ENCODE assay signal across 9 cellular contexts in the genomic region with DNA sequence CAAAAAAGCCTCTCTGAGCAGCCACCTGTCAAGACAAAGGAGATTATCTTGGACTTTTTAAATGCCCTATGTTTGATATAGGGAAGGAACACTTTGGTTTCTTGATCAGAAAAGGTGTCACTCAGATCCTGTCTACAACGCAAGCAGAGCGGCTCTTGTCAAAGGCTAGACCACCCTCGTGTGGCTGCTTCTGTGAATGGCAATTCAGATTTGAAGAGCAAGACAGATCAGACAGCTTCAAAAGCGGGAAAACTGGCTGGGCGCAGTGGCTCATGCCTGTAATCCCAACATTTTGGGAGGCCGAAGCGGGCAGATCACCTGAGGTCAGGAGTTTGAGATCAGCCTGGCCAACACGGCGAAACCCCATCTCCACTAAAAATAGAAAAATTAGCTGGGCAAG. TPM values are rescaled to one million over a fixed set of nuclear protein-coding genes. Genes with fewer than 3 reads are reported as not detected.
DNase-seq lines count a peak whose midpoint lies in the region; ATAC-seq and TF ChIP-seq lines count a peak whose summit lies in the region.
"Had no signal": no experiment of that assay in that cellular context is flagged by ENCODE, and none has a peak within 500 bp of the region (broad histone marks: within the 10 kb centered on the region; RNA-seq: fewer than 3 reads in every experiment).

No MANE protein-coding gene starts in this region.

- no peak overlapping the region for H3K4me3 ChIP-seq in Peyer's patch
- no peak overlapping the region for H3K4me3 ChIP-seq in liver (ENCODE audit: low read depth in 1 of 3, low read length in 3 of 3)
- no peak overlapping the region for H3K4me3 ChIP-seq in vagina

- H3K36me3 ChIP-seq in Peyer's patch, result no peaks in the 10 kb centered on the region
- H3K36me3 ChIP-seq in liver (ENCODE audit: control insufficient read depth in 4 of 4, insufficient read depth in 3 of 4, low read depth in 1 of 4, low read length in 3 of 4), result no peaks in the 10 kb centered on the region
- H3K36me3 ChIP-seq in vagina, result no peaks in the 10 kb centered on the region

- H3K4me1 ChIP-seq in Peyer's patch (no peaks in the 10 kb centered on the region), liver (ENCODE audit: control insufficient read depth in 4 of 4, insufficient read depth in 4 of 4, low read length in 3 of 4) (no peaks in the 10 kb centered on the region), vagina (no peaks in the 10 kb centered on the region)

- H3K9me3 Mint-ChIP-seq in activated T-cell treated with anti-CD3 and anti-CD28 coated beads, Interleukin-2, amount 50 U/mL, for 72 hours, result no peaks in the 10 kb centered on the region
- no peaks in the 10 kb centered on the region for H3K9me3 Mint-ChIP-seq in activated T-cell treated with anti-CD3 and anti-CD28 coated beads, Interleukin-2, amount 50 U/mL, for 4 hours
- H3K9me3 Mint-ChIP-seq in chondrocyte (ENCODE audit: low read depth), result no peaks in the 10 kb centered on the region
- no peaks in the 10 kb centered on the region for H3K9me3 Mint-ChIP-seq in activated T-helper 17 cell treated with anti-CD3 and anti-CD28 coated beads, Interleukin-2, amount 50 U/mL, for 72 hours

- DNase-seq in activated T-cell treated with anti-CD3 and anti-CD28 coated beads, Interleukin-2, amount 50 U/mL, for 72 hours, result peak; percentile 29 to 44
- no peak for DNase-seq in activated T-cell treated with anti-CD3 and anti-CD28 coated beads, Interleukin-2, amount 50 U/mL, for 4 hours
- peak; percentile 61 for DNase-seq in HT1080 (ENCODE audit: low read depth)
- DNase-seq in Peyer's patch, result peak in 1 of 3 donors; percentile 70
- no peak for DNase-seq in chondrocyte (ENCODE audit: low spot score)
- DNase-seq in vagina (ENCODE audit: extremely low spot score in 2 of 2), result no peak

- peak in 1 of 2 donors; percentile 51 for ATAC-seq in activated T-cell treated with anti-CD3 and anti-CD28 coated beads, Interleukin-2, amount 50 U/mL, for 72 hours (replicated peaks in 1 of 2)
- ATAC-seq in activated T-cell treated with anti-CD3 and anti-CD28 coated beads, Interleukin-2, amount 50 U/mL, for 4 hours, result no peak
- no peak for ATAC-seq in activated T-helper 17 cell treated with anti-CD3 and anti-CD28 coated beads, Interleukin-2, amount 50 U/mL, for 72 hours (replicated peaks)

- H3K4me3 Mint-ChIP-seq in activated T-cell treated with anti-CD3 and anti-CD28 coated beads, Interleukin-2, amount 50 U/mL, for 72 hours, result no peak overlapping the region
- no peak overlapping the region for H3K4me3 Mint-ChIP-seq in activated T-cell treated with anti-CD3 and anti-CD28 coated beads, Interleukin-2, amount 50 U/mL, for 4 hours
- H3K4me3 Mint-ChIP-seq in chondrocyte (ENCODE audit: unreplicated experiment), result no peak overlapping the region
- H3K4me3 Mint-ChIP-seq in activated T-helper 17 cell treated with anti-CD3 and anti-CD28 coated beads, Interleukin-2, amount 50 U/mL, for 72 hours, result no peak overlapping the region
- H3K4me3 Mint-ChIP-seq: activated naive CD8-positive, alpha-beta T cell had no signal

- H3K27me3 ChIP-seq in Peyer's patch (no peaks in the 10 kb centered on the region), liver (ENCODE audit: control insufficient read depth in 4 of 4, insufficient read depth in 4 of 4, low read length in 3 of 4) (no peaks in the 10 kb centered on the region), vagina (no peaks in the 10 kb centered on the region)

- H3K27ac Mint-ChIP-seq in activated T-cell treated with anti-CD3 and anti-CD28 coated beads, Interleukin-2, amount 50 U/mL, for 72 hours, result no peak overlapping the region
- no peak overlapping the region for H3K27ac Mint-ChIP-seq in chondrocyte (ENCODE audit: unreplicated experiment)
- no peak overlapping the region for H3K27ac Mint-ChIP-seq in activated T-helper 17 cell treated with anti-CD3 and anti-CD28 coated beads, Interleukin-2, amount 50 U/mL, for 72 hours
- H3K27ac Mint-ChIP-seq: activated naive CD8-positive, alpha-beta T cell had no signal

- H3K9ac ChIP-seq in liver (ENCODE audit: low read depth in 1 of 2, low read length in 2 of 2), result no peak overlapping the region

- H3K36me3 Mint-ChIP-seq in activated T-cell treated with anti-CD3 and anti-CD28 coated beads, Interleukin-2, amount 50 U/mL, for 72 hours (ENCODE audit: insufficient read depth in 2 of 2), result no peaks in the 10 kb centered on the region
- H3K36me3 Mint-ChIP-seq in activated T-cell treated with anti-CD3 and anti-CD28 coated beads, Interleukin-2, amount 50 U/mL, for 4 hours (ENCODE audit: insufficient read depth), result no peaks in the 10 kb centered on the region
- no peaks in the 10 kb centered on the region for H3K36me3 Mint-ChIP-seq in chondrocyte (ENCODE audit: low read depth)
- no peaks in the 10 kb centered on the region for H3K36me3 Mint-ChIP-seq in activated T-helper 17 cell treated with anti-CD3 and anti-CD28 coated beads, Interleukin-2, amount 50 U/mL, for 72 hours (ENCODE audit: low read depth)
- H3K36me3 Mint-ChIP-seq: activated naive CD8-positive, alpha-beta T cell had no signal

- no peaks in the 10 kb centered on the region for H3K4me1 Mint-ChIP-seq in activated T-cell treated with anti-CD3 and anti-CD28 coated beads, Interleukin-2, amount 50 U/mL, for 72 hours (ENCODE audit: low read depth)
- no peaks in the 10 kb centered on the region for H3K4me1 Mint-ChIP-seq in activated T-cell treated with anti-CD3 and anti-CD28 coated beads, Interleukin-2, amount 50 U/mL, for 4 hours (ENCODE audit: low read depth)
- no peaks in the 10 kb centered on the region for H3K4me1 Mint-ChIP-seq in chondrocyte (ENCODE audit: low read depth)
- peaks cover 3% of the 10 kb centered on the region for H3K4me1 Mint-ChIP-seq in activated T-helper 17 cell treated with anti-CD3 and anti-CD28 coated beads, Interleukin-2, amount 50 U/mL, for 72 hours

- H3K27ac ChIP-seq in Peyer's patch (no peak overlapping the region), liver (ENCODE audit: low read depth in 1 of 2, low read length in 2 of 2) (no peak overlapping the region), vagina (no peak overlapping the region)

- no peak for TF ChIP-seq POLR2A in Peyer's patch (IDR thresholded peaks at IDR 0.05)
- no peak for TF ChIP-seq POLR2A in vagina (IDR thresholded peaks at IDR 0.05)

- intact Hi-C loops in vagina (cut with DNase I), result loop anchor here (5.0 to 10.0 kb wide), 2 partner anchors 286 to 653 kb away; no protein-coding TSS in a partner anchor

- 50% methylated on average over 9 of the region's 9 CpGs for WGBS in liver

- peak in 4 of 6 experiments; percentile 41 to 54 (median 48) for TF ChIP-seq CTCF in Peyer's patch (IDR thresholded peaks at IDR 0.05)
- TF ChIP-seq CTCF in chondrocyte (IDR thresholded peaks at IDR 0.05), result peak; percentile 93
- TF ChIP-seq CTCF in liver (IDR thresholded peaks at IDR 0.05; ENCODE audit: low read depth, low read length, missing input control), result peak; percentile 45
- peak; percentile 35 to 64 (median 35) for TF ChIP-seq CTCF in vagina (IDR thresholded peaks at IDR 0.05)

- peak; percentile 75 to 84 for TF ChIP-seq RAD21 in liver (IDR thresholded peaks at IDR 0.05)

- H3K9me3 ChIP-seq in Peyer's patch, result no peaks in the 10 kb centered on the region
- H3K9me3 ChIP-seq in liver (ENCODE audit: control insufficient read depth in 4 of 4, low read length in 3 of 4), result no peaks in the 10 kb centered on the region
- no peaks in the 10 kb centered on the region for H3K9me3 ChIP-seq in vagina

- H3K27me3 Mint-ChIP-seq in activated T-cell treated with anti-CD3 and anti-CD28 coated beads, Interleukin-2, amount 50 U/mL, for 72 hours (ENCODE audit: low read depth), result no peaks in the 10 kb centered on the region
- H3K27me3 Mint-ChIP-seq in activated T-cell treated with anti-CD3 and anti-CD28 coated beads, Interleukin-2, amount 50 U/mL, for 4 hours (ENCODE audit: low read depth), result peaks cover 4% of the 10 kb centered on the region
- H3K27me3 Mint-ChIP-seq in chondrocyte (ENCODE audit: low read depth), result no peaks in the 10 kb centered on the region
- H3K27me3 Mint-ChIP-seq in activated T-helper 17 cell treated with anti-CD3 and anti-CD28 coated beads, Interleukin-2, amount 50 U/mL, for 72 hours, result peaks cover 3% of the 10 kb centered on the region
- H3K27me3 Mint-ChIP-seq: activated naive CD8-positive, alpha-beta T cell had no signal

TF ChIP-seq in liver, 16 proteins besides CTCF, POLR2A, EP300 and RAD21:
- no peak for TF ChIP-seq RXRA (IDR thresholded peaks at IDR 0.05)

RNA-seq across cellular contexts. Expression of a gene that starts 10.1 kb away (rescaled TPM):
- total RNA-seq in activated T-cell treated with anti-CD3 and anti-CD28 coated beads, Interleukin-2, amount 50 U/mL, for 72 hours, result 10 to 100 TPM; 39.6 to 45.7 TPM
- total RNA-seq in activated T-cell treated with anti-CD3 and anti-CD28 coated beads, Interleukin-2, amount 50 U/mL, for 4 hours, result 10 to 100 TPM; 66.8 to 79.7 (median 75.9) TPM
- 76.2 and 80.1 TPM in 2 replicates for total RNA-seq in HT1080 (2014; rRNA removed; shearing (Covaris generic))
- 47.8 and 50.5 TPM in 2 replicates for polyA plus RNA-seq in HT1080 (2015; cell fraction: cytosol; rRNA removed)
- 19.8 and 27.6 TPM in 2 replicates for polyA plus RNA-seq in HT1080 (2015; cell fraction: nucleus; rRNA removed)
- total RNA-seq in Peyer's patch (10 to 100 TPM in 1 of 4 donors, 1 to 10 TPM in 3; 5.4 to 23.1 (median 7.9) TPM), chondrocyte (16.9 to 18.2 TPM (median 18.1 TPM) in 3 replicates), liver (1 to 10 TPM; 9.5 to 9.6 TPM), vagina (40.0 TPM)
- polyA plus RNA-seq in liver, result 1 to 10 TPM; 5.7 to 8.1 TPM
- 10 to 100 TPM; 25.0 to 43.7 TPM for total RNA-seq in activated T-helper 17 cell treated with anti-CD3 and anti-CD28 coated beads, Interleukin-2, amount 50 U/mL, for 72 hours

RNA-seq across cellular contexts. Expression of a gene that starts 21.5 kb away (rescaled TPM):
- 1 to 10 TPM; 5.9 to 9.5 TPM for total RNA-seq in activated T-cell treated with anti-CD3 and anti-CD28 coated beads, Interleukin-2, amount 50 U/mL, for 72 hours
- 10 to 100 TPM in 2 of 3 donors, 1 to 10 TPM in 1; 8.5 to 10.3 (median 10.2) TPM for total RNA-seq in activated T-cell treated with anti-CD3 and anti-CD28 coated beads, Interleukin-2, amount 50 U/mL, for 4 hours
- total RNA-seq in HT1080 (2014; rRNA removed; shearing (Covaris generic)), result 11.4 and 24.4 TPM in 2 replicates
- polyA plus RNA-seq in HT1080 (2015; cell fraction: cytosol; rRNA removed), result 9.7 and 11.5 TPM in 2 replicates
- 18.2 and 29.3 TPM in 2 replicates for polyA plus RNA-seq in HT1080 (2015; cell fraction: nucleus; rRNA removed)
- 10 to 100 TPM in 1 of 4 donors, 1 to 10 TPM in 3; 5.8 to 14.5 (median 7.9) TPM for total RNA-seq in Peyer's patch
- total RNA-seq in chondrocyte, result 10.7 to 14.6 TPM (median 11.4 TPM) in 3 replicates
- 10 to 100 TPM in 1 of 2 donors, 1 to 10 TPM in 1; 5.6 to 11.0 TPM for total RNA-seq in liver
- 1 to 10 TPM; 1.6 to 4.5 TPM for polyA plus RNA-seq in liver
- total RNA-seq in vagina, result 20.9 TPM
- 1 to 10 TPM; 7.5 to 9.6 TPM for total RNA-seq in activated T-helper 17 cell treated with anti-CD3 and anti-CD28 coated beads, Interleukin-2, amount 50 U/mL, for 72 hours

Comparison
In these comparisons a context has a peak if more than half of its experiments do, and no peak if none do; other contexts are left out.
1. DNase-seq: peak in activated T-cell treated with anti-CD3 and anti-CD28 coated beads, Interleukin-2, amount 50 U/mL, for 72 hours (2 of 2) and HT1080 (single experiment); none in activated T-cell treated with anti-CD3 and anti-CD28 coated beads, Interleukin-2, amount 50 U/mL, for 4 hours (single experiment), chondrocyte (single experiment) and vagina (0 of 2).
2. CTCF ChIP-seq: peak in every context shown above with its lines; median percentile 93 in chondrocyte; 48 in Peyer's patch; 45 in liver; 35 in vagina.